ENCODE assay signal across 20 cellular contexts in the genomic region with DNA sequence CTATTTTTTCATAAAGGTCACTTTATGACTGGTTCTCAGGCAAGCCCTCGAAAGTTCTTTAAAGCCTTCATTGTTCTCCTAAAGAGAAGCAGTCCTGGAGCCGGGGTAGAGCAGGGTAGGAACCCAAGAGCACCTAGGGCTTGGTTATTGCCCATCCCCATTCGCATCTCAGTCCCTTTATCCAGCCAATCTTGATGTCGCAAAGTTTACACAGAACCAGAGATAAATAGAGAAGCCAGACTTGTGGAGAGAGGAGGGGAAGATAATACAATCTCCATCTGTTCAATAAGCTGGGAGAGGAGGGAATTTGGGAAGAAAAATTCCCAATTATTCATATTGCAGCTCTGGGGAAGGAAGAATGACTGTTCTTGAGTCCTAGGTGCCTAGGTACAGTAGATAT.
"Had no signal": no experiment of that assay in that cellular context is flagged by ENCODE, and none has a peak within 500 bp of the region (broad histone marks: within the 10 kb centered on the region; RNA-seq: fewer than 3 reads in every experiment).

No MANE protein-coding gene starts in this region.

- H3K9me3 Mint-ChIP-seq: activated naive CD4-positive, alpha-beta T cell treated with anti-CD3 and anti-CD28 coated beads for 36 hours; natural killer cell treated with Interleukin-12 subunit alpha and Interleukin-12 subunit beta and Interleukin-15 and Interleukin-18, amount 100 ng/mL, for 72 hours had no signal

- H3K36me3 ChIP-seq: gastrocnemius medialis, neutrophil, pancreas, spleen had no signal

- H3K9me3 ChIP-seq: gastrocnemius medialis, neutrophil, pancreas had no signal

- H3K36me3 Mint-ChIP-seq: brain had no signal

- H3K27me3 ChIP-seq: gastrocnemius medialis, neutrophil, pancreas, spleen had no signal

- DNase-seq: activated CD4-positive, alpha-beta T cell treated with anti-CD3 and anti-CD28 coated beads, Interleukin-2, amount 10 ng/mL, durations not matched to agents 24 days and 14 days; activated CD8-positive, alpha-beta T cell treated with anti-CD3 and anti-CD28 coated beads, Interleukin-2, amount 10 ng/mL, durations not matched to agents 7 days and 5 days; activated naive CD4-positive, alpha-beta T cell treated with anti-CD3 and anti-CD28 coated beads for 36 hours; activated T-cell treated with anti-CD3 and anti-CD28 coated beads, Interleukin-2, amount 50 U/mL, for 24 hours; caudate nucleus; erythroblast; gastrocnemius medialis; head of caudate nucleus; left ventricle myocardium superior; mesendoderm; pancreas; spleen; stimulated activated CD4-positive, alpha-beta T cell treated with anti-CD3 and anti-CD28 coated beads, Interleukin-4, amount 100 ng/mL, for 4 hours; T-helper 1 cell; T-helper 9 cell had no signal

- H3K4me1 ChIP-seq: gastrocnemius medialis had no signal

- H3K27me3 Mint-ChIP-seq: brain had no signal

- ATAC-seq: activated CD8-positive, alpha-beta T cell treated with anti-CD3 and anti-CD28 coated beads, Interleukin-2, amount 10 ng/mL, durations not matched to agents 7 days and 5 days; gastrocnemius medialis; left ventricle myocardium superior; natural killer cell treated with Interleukin-12 subunit alpha and Interleukin-12 subunit beta and Interleukin-15 and Interleukin-18, amount 100 ng/mL, for 72 hours; stimulated activated memory B cell treated with anti-CD40 and anti-IgM and Interleukin-4, amounts not matched to agents 10 μg/mL and 1 μg/mL and 100 μg/mL, for 72 hours had no signal

- H3K27ac Mint-ChIP-seq: activated CD4-positive, alpha-beta T cell treated with anti-CD3 and anti-CD28 coated beads, Interleukin-2, amount 10 ng/mL, durations not matched to agents 24 days and 14 days; activated CD8-positive, alpha-beta T cell treated with anti-CD3 and anti-CD28 coated beads, Interleukin-2, amount 10 ng/mL, durations not matched to agents 7 days and 5 days; activated naive CD4-positive, alpha-beta T cell treated with anti-CD3 and anti-CD28 coated beads for 36 hours; activated T-cell treated with anti-CD3 and anti-CD28 coated beads, Interleukin-2, amount 50 U/mL, for 24 hours; activated T-helper 2 cell treated with anti-CD3 and anti-CD28 coated beads, Interferon-gamma antibody, Interleukin-2, Interleukin-4, amounts not matched to agents 10 μg/mL and 5 μg/mL and 100 μg/mL, durations not matched to agents 14 hours and 24 hours and 36 hours; natural killer cell treated with Interleukin-12 subunit alpha and Interleukin-12 subunit beta and Interleukin-15 and Interleukin-18, amount 100 ng/mL, for 72 hours; stimulated activated memory B cell treated with anti-CD40 and anti-IgM and Interleukin-4, amounts not matched to agents 10 μg/mL and 1 μg/mL and 100 μg/mL, for 72 hours had no signal

- H3K27ac ChIP-seq: gastrocnemius medialis, neutrophil, spleen had no signal

- H3K4me3 ChIP-seq: gastrocnemius medialis, pancreas, spleen had no signal

- H3K4me3 Mint-ChIP-seq: activated CD4-positive, alpha-beta T cell treated with anti-CD3 and anti-CD28 coated beads, Interleukin-2, amount 10 ng/mL, durations not matched to agents 24 days and 14 days; activated CD8-positive, alpha-beta T cell treated with anti-CD3 and anti-CD28 coated beads, Interleukin-2, amount 10 ng/mL, durations not matched to agents 7 days and 5 days; activated naive CD4-positive, alpha-beta T cell treated with anti-CD3 and anti-CD28 coated beads for 36 hours; activated T-cell treated with anti-CD3 and anti-CD28 coated beads, Interleukin-2, amount 50 U/mL, for 24 hours; natural killer cell treated with Interleukin-12 subunit alpha and Interleukin-12 subunit beta and Interleukin-15 and Interleukin-18, amount 100 ng/mL, for 72 hours; stimulated activated memory B cell treated with anti-CD40 and anti-IgM and Interleukin-4, amounts not matched to agents 10 μg/mL and 1 μg/mL and 100 μg/mL, for 72 hours had no signal
